Comparison of ENCODE assay signal across 26 cellular contexts in the genomic region with DNA sequence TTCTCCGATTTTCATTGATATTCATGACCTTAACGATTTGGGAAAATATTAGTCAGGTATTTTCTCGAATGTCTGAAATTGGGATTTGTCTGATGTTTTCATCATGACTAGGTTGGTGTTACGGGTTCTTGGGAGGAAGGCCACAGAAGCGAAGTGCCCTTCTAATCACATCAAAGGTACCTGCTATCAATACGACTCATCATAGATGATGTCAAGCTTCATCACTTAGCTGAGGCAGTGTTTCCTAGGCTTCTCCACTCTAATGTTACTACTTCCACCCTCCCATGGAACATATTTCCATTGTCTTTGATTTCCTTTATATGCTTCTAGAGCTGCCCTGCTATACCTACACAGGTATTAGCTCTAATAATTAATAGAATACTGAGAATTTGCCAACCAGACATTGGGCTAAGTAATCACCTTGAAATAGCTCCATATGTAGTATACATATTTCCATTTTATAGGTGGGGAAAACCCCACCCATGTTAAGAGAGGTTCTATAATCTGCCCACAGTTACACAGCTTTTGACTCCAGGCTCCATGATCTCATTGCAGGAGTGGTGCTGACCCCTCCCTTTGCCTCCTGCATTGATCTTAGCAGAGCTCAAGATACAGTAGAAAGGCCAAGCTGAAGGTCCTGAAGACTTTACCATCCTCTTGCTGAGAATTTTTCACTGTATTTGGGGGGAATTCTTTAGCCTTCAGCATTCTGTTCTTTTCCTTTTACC.
"Had no signal": no experiment of that assay in that cellular context is flagged by ENCODE, and none has a peak within 500 bp of the region (broad histone marks: within the 10 kb centered on the region; RNA-seq: fewer than 3 reads in every experiment).

No MANE protein-coding gene starts in this region.

- H3K36me3 ChIP-seq: breast epithelium, MG63 had no signal

- DNase-seq: activated CD4-positive, alpha-beta T cell treated with anti-CD3 and anti-CD28 coated beads, Interleukin-2, amount 50 U/mL, for 1 hour; activated CD4-positive, CD25-positive, alpha-beta regulatory T cell; activated CD8-positive, alpha-beta memory T cell treated with anti-CD3 and anti-CD28 coated beads, Interleukin-2, amount 10 ng/mL, durations not matched to agents 7 days and 5 days; activated gamma-delta T cell treated with Interleukin-2 at 50 U/mL for 16 hours; activated naive CD4-positive, alpha-beta T cell treated with anti-CD3 and anti-CD28 coated beads, Interleukin-2, amount 10 ng/mL, durations not matched to agents 7 days and 5 days; activated naive CD8-positive, alpha-beta T cell treated with anti-CD3 and anti-CD28 coated beads, Interleukin-2, amount 10 ng/mL, durations not matched to agents 7 days and 5 days; activated T-cell treated with anti-CD3 and anti-CD28 coated beads, Interleukin-2, amount 50 U/mL, for 48 hours; aorta; central memory CD4-positive, alpha-beta T cell; KG1; MG63; MV-4-11; NCI-H1092 treated with DMSO at 0.1 percent for 48 hours; NCI-H1417 treated with DMSO at 0.1 percent for 48 hours; NCI-H1694; NCI-H2029; NCI-H2107; NCI-H446; NCI-H524; SIG-M5; T-cell; T-helper 2 cell; T1000 had no signal

- H3K4me1 ChIP-seq: breast epithelium had no signal

- H3K27ac Mint-ChIP-seq: activated CD8-positive, alpha-beta memory T cell treated with anti-CD3 and anti-CD28 coated beads, Interleukin-2, amount 10 ng/mL, durations not matched to agents 7 days and 5 days; activated naive CD4-positive, alpha-beta T cell treated with anti-CD3 and anti-CD28 coated beads, Interleukin-2, amount 10 ng/mL, durations not matched to agents 7 days and 5 days; activated naive CD8-positive, alpha-beta T cell treated with anti-CD3 and anti-CD28 coated beads, Interleukin-2, amount 10 ng/mL, durations not matched to agents 7 days and 5 days; activated T-helper 2 cell treated with anti-CD3 and anti-CD28 coated beads, Interferon-gamma antibody, Interleukin-2, Interleukin-4, amounts not matched to agents 10 μg/mL and 5 μg/mL and 100 μg/mL, durations not matched to agents 14 hours and 24 hours and 36 hours; IgD-negative memory B cell; T-cell had no signal

- H3K4me3 Mint-ChIP-seq: activated CD8-positive, alpha-beta memory T cell treated with anti-CD3 and anti-CD28 coated beads, Interleukin-2, amount 10 ng/mL, durations not matched to agents 7 days and 5 days; activated naive CD4-positive, alpha-beta T cell treated with anti-CD3 and anti-CD28 coated beads, Interleukin-2, amount 10 ng/mL, durations not matched to agents 7 days and 5 days; activated naive CD8-positive, alpha-beta T cell treated with anti-CD3 and anti-CD28 coated beads, Interleukin-2, amount 10 ng/mL, durations not matched to agents 7 days and 5 days; IgD-negative memory B cell; T-cell had no signal

- H3K27ac ChIP-seq: breast epithelium had no signal

- H3K36me3 Mint-ChIP-seq: activated CD8-positive, alpha-beta memory T cell treated with anti-CD3 and anti-CD28 coated beads, Interleukin-2, amount 10 ng/mL, durations not matched to agents 7 days and 5 days; activated naive CD4-positive, alpha-beta T cell treated with anti-CD3 and anti-CD28 coated beads, Interleukin-2, amount 10 ng/mL, durations not matched to agents 7 days and 5 days; activated naive CD8-positive, alpha-beta T cell treated with anti-CD3 and anti-CD28 coated beads, Interleukin-2, amount 10 ng/mL, durations not matched to agents 7 days and 5 days; IgD-negative memory B cell; T-cell had no signal

- H3K9me3 Mint-ChIP-seq: activated naive CD4-positive, alpha-beta T cell treated with anti-CD3 and anti-CD28 coated beads, Interleukin-2, amount 10 ng/mL, durations not matched to agents 7 days and 5 days; activated naive CD8-positive, alpha-beta T cell treated with anti-CD3 and anti-CD28 coated beads, Interleukin-2, amount 10 ng/mL, durations not matched to agents 7 days and 5 days; activated T-helper 2 cell treated with anti-CD3 and anti-CD28 coated beads, Interferon-gamma antibody, Interleukin-2, Interleukin-4, amounts not matched to agents 10 μg/mL and 5 μg/mL and 100 μg/mL, durations not matched to agents 14 hours and 24 hours and 36 hours; IgD-negative memory B cell had no signal

- H3K9me3 ChIP-seq: breast epithelium, MG63 had no signal

- H3K27me3 Mint-ChIP-seq: activated CD8-positive, alpha-beta memory T cell treated with anti-CD3 and anti-CD28 coated beads, Interleukin-2, amount 10 ng/mL, durations not matched to agents 7 days and 5 days had no signal

- ATAC-seq: activated CD8-positive, alpha-beta memory T cell treated with anti-CD3 and anti-CD28 coated beads, Interleukin-2, amount 10 ng/mL, durations not matched to agents 7 days and 5 days; T-cell had no signal

- H3K4me1 Mint-ChIP-seq: activated CD8-positive, alpha-beta memory T cell treated with anti-CD3 and anti-CD28 coated beads, Interleukin-2, amount 10 ng/mL, durations not matched to agents 7 days and 5 days; activated naive CD4-positive, alpha-beta T cell treated with anti-CD3 and anti-CD28 coated beads, Interleukin-2, amount 10 ng/mL, durations not matched to agents 7 days and 5 days; activated naive CD8-positive, alpha-beta T cell treated with anti-CD3 and anti-CD28 coated beads, Interleukin-2, amount 10 ng/mL, durations not matched to agents 7 days and 5 days; IgD-negative memory B cell; T-cell had no signal

- H3K4me3 ChIP-seq: breast epithelium, MG63 had no signal

- H3K27me3 ChIP-seq: breast epithelium, MG63 had no signal
